In the genomic region with DNA sequence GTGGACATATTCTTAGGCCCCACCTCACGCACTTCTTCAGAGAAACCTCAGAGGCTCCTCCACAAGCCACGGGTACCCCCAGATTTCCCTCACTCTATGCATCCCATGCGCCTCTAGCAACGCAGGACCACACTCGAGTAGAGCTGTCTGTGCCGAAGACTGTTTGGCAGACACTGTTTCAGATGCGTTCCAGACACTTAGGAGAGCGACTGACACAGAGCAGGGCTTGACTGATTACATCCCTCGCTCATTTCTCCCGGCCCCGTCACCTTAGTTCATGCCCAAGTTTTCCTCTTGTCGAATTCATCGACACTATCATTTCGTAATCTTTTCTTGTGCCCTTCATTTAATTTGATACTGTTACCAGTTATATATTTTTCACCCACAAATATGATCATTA, we compare ENCODE assay signal across 24 cellular contexts. TPM values are rescaled to one million over a fixed set of nuclear protein-coding genes. Genes with fewer than 3 reads are reported as not detected.
"Had no signal": no experiment of that assay in that cellular context is flagged by ENCODE, and none has a peak within 500 bp of the region (broad histone marks: within the 10 kb centered on the region; RNA-seq: fewer than 3 reads in every experiment).

No MANE protein-coding gene starts in this region.

- H3K27ac ChIP-seq: dorsolateral prefrontal cortex, epithelial cell of prostate, tibial nerve, vagina had no signal

- H3K4me3 ChIP-seq: dorsolateral prefrontal cortex, tibial nerve, vagina had no signal

- ATAC-seq: left lobe of liver had no signal

- H3K4me1 ChIP-seq: vagina had no signal

- H3K27me3 ChIP-seq: dorsolateral prefrontal cortex, tibial nerve, vagina had no signal

- DNase-seq: activated B cell treated with CpG ODN at 0.5 μM for 24 hours; activated CD4-positive, alpha-beta memory T cell treated with anti-CD3 and anti-CD28 coated beads for 36 hours; activated CD4-positive, alpha-beta T cell treated with anti-CD3 and anti-CD28 coated beads for 4 hours; activated naive CD4-positive, alpha-beta T cell; activated naive CD8-positive, alpha-beta T cell treated with anti-CD3 and anti-CD28 coated beads for 36 hours; amniotic stem cell; central memory CD4-positive, alpha-beta T cell; dorsolateral prefrontal cortex; endodermal cell; foreskin melanocyte; glutamatergic neuron; mammary epithelial cell; midbrain; nephron progenitor cell; occipital lobe; posterior cingulate gyrus; retina; stimulated activated CD4-positive, alpha-beta T cell treated with anti-CD3 and anti-CD28 coated beads, Interleukin-2, amount 100 ng/mL, for 24 hours; stimulated activated naive CD4-positive, alpha-beta T cell treated with Interleukin-2 at 50 U/mL for 16 hours; T-helper 9 cell had no signal

- H3K9me3 ChIP-seq: tibial nerve, vagina had no signal

- H3K36me3 ChIP-seq: tibial nerve, vagina had no signal

RNA-seq across cellular contexts. Expression of a gene that starts 15.0 kb away (rescaled TPM):
- total RNA-seq: activated B cell treated with CpG ODN at 0.5 μM for 24 hours; activated CD4-positive, alpha-beta memory T cell treated with anti-CD3 and anti-CD28 coated beads for 36 hours; activated naive CD8-positive, alpha-beta T cell treated with anti-CD3 and anti-CD28 coated beads for 36 hours had no signal
